Comparison of ENCODE assay signal across 1 cellular context in the genomic region with DNA sequence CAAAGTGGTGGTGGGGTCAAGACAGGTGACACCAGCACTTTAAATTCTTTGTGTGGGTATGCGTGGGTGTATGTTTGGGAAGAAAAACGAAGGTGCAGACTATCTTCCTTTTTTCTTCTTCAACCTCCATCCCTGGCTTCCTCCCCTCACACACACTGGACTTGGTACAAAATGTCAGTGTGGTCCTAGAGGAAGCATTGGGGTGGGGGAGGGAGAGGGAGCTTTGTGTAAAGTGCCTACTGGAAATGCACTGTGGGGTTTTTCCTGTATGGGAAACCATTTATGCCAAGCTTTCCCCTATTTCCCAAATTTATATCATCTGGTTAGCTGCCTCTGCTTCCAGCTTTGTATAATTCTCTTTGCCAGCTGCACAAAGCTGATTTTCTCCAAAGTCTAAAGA.
TF ChIP-seq lines count a peak whose summit lies in the region.

No MANE protein-coding gene starts in this region.

TF ChIP-seq in K562, 482 proteins besides CTCF, POLR2A, EP300 and RAD21:
- TF ChIP-seq, protein P1, sequence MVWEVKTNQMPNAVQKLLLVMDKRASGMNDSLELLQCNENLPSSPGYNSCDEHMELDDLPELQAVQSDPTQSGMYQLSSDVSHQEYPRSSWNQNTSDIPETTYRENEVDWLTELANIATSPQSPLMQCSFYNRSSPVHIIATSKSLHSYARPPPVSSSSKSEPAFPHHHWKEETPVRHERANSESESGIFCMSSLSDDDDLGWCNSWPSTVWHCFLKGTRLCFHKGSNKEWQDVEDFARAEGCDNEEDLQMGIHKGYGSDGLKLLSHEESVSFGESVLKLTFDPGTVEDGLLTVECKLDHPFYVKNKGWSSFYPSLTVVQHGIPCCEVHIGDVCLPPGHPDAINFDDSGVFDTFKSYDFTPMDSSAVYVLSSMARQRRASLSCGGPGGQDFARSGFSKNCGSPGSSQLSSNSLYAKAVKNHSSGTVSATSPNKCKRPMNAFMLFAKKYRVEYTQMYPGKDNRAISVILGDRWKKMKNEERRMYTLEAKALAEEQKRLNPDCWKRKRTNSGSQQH (CRISPR knock-in tag; IDR thresholded peaks at IDR 0.05): no peak
- TF ChIP-seq EGR1 (conservative IDR thresholded peaks at IDR 0.05) (0 out of 2 replicates have a peak, but pooled peaks have one; percentile 8), ZNF253 (CRISPR knock-in tag; conservative IDR thresholded peaks at IDR 0.05) (no peak)
